In genomic region chr12:4119157-4119761, GRCh38 we compare ENCODE assay signal across 10 cellular contexts.
DNase-seq lines count a peak whose midpoint lies in the region; ATAC-seq, FAIRE-seq and TF ChIP-seq lines count a peak whose summit lies in the region.
"Had no signal": no experiment of that assay in that cellular context is flagged by ENCODE, and none has a peak within 500 bp of the region (broad histone marks: within the 10 kb centered on the region; RNA-seq: fewer than 3 reads in every experiment).

No MANE protein-coding gene starts in this region.

- DNase-seq in T-helper 2 cell treated with Interferon-gamma antibody and Interleukin-4, amounts not matched to agents 5 μg/mL and 100 μg/mL, for 36 hours (ENCODE audit: low spot score), result peak; percentile 77
- DNase-seq in small intestine (peak; percentile 35), NCI-H2227 (lab: John Stamatoyannopoulos, UW; ENCODE audit: unreplicated experiment) (no peak), tibial nerve (ENCODE audit: low spot score in 2 of 2) (no peak), NCI-H2107 treated with DMSO at 0.1 percent for 48 hours (lab: John Stamatoyannopoulos, UW; ENCODE audit: unreplicated experiment) (no peak), psoas muscle (no peak)

- H3K36me3 ChIP-seq in small intestine (ENCODE audit: control insufficient read depth in 2 of 2, insufficient read depth in 2 of 2, low read length in 2 of 2) (no peaks in the 10 kb centered on the region), tibial nerve (no peaks in the 10 kb centered on the region), psoas muscle (ENCODE audit: insufficient read depth in 1 of 2, low read depth in 1 of 2) (no peaks in the 10 kb centered on the region)
- H3K36me3 ChIP-seq: SJSA1 had no signal

- H3K27me3 Mint-ChIP-seq in T-helper 2 cell treated with Interferon-gamma antibody and Interleukin-4, amounts not matched to agents 5 μg/mL and 100 μg/mL, for 36 hours (ENCODE audit: low read depth), result no peaks in the 10 kb centered on the region

- TF ChIP-seq POLR2A in tibial nerve (IDR thresholded peaks at IDR 0.05), result no peak

- peak; percentile 70 for ATAC-seq in GM18873 (IDR thresholded peaks at IDR 0.05; ENCODE audit: low FRiP score, unreplicated experiment)
- peak; percentile 69 for ATAC-seq in HG02763 (IDR thresholded peaks at IDR 0.05; ENCODE audit: unreplicated experiment)
- no peak for ATAC-seq in psoas muscle

- peaks cover 59% of the 10 kb centered on the region for H3K4me1 Mint-ChIP-seq in T-helper 2 cell treated with Interferon-gamma antibody and Interleukin-4, amounts not matched to agents 5 μg/mL and 100 μg/mL, for 36 hours (ENCODE audit: low read depth)

- H3K4me3 Mint-ChIP-seq in T-helper 2 cell treated with Interferon-gamma antibody and Interleukin-4, amounts not matched to agents 5 μg/mL and 100 μg/mL, for 36 hours, result peak overlapping the region; percentile 80
- H3K4me3 Mint-ChIP-seq: neural crest cell had no signal

- H3K27me3 ChIP-seq in small intestine (ENCODE audit: control insufficient read depth in 2 of 2, insufficient read depth in 2 of 2, low read length in 2 of 2) (no peaks in the 10 kb centered on the region), tibial nerve (no peaks in the 10 kb centered on the region), psoas muscle (ENCODE audit: insufficient read depth in 3 of 3, low read length in 2 of 3) (peaks cover 0 to 45% (median 4%) of the 10 kb centered on the region in 3 donors)
- H3K27me3 ChIP-seq: SJSA1 had no signal

- TF ChIP-seq CTCF in tibial nerve (IDR thresholded peaks at IDR 0.05) (no peak), psoas muscle (IDR thresholded peaks at IDR 0.05) (no peak)

- H3K4me1 ChIP-seq in small intestine (ENCODE audit: control insufficient read depth in 2 of 2, insufficient read depth in 1 of 2, low read depth in 1 of 2, low read length in 1 of 2) (peaks cover 0 to 5% of the 10 kb centered on the region in 2 donors), tibial nerve (peaks cover 0 to 24% (median 16%) of the 10 kb centered on the region in 4 donors), psoas muscle (no peaks in the 10 kb centered on the region)

- H3K27ac Mint-ChIP-seq in T-helper 2 cell treated with Interferon-gamma antibody and Interleukin-4, amounts not matched to agents 5 μg/mL and 100 μg/mL, for 36 hours, result peak overlapping the region; percentile 89

- no peaks in the 10 kb centered on the region for H3K9me3 Mint-ChIP-seq in T-helper 2 cell treated with Interferon-gamma antibody and Interleukin-4, amounts not matched to agents 5 μg/mL and 100 μg/mL, for 36 hours

- H3K9me3 ChIP-seq in small intestine (ENCODE audit: control insufficient read depth, low read depth) (no peaks in the 10 kb centered on the region), tibial nerve (no peaks in the 10 kb centered on the region), psoas muscle (no peaks in the 10 kb centered on the region)
- H3K9me3 ChIP-seq: SJSA1 had no signal

- intact Hi-C loops in psoas muscle (cut with DNase I), result no loop called here

- no peak for FAIRE-seq in small intestine (lab: Jason Lieb, UNC)

- whole genome bisulfite sequencing in small intestine, 3 donors, result 29 to 57% (median 33%) methylated on average over 7 of the region's 7 CpGs
- WGBS in tibial nerve, 2 donors, result 88 to 91% methylated on average over 7 of the region's 7 CpGs
- 44 to 58% (median 47%) methylated on average over 7 of the region's 7 CpGs for WGBS in psoas muscle, 3 donors

- H3K27ac ChIP-seq in small intestine (ENCODE audit: low read depth in 1 of 2, low read length in 1 of 2) (peak overlapping the region in 1 of 2 donors; percentile 66), tibial nerve (no peak overlapping the region), psoas muscle (no peak overlapping the region)
- H3K27ac ChIP-seq: SJSA1 had no signal

- no peaks in the 10 kb centered on the region for H3K36me3 Mint-ChIP-seq in T-helper 2 cell treated with Interferon-gamma antibody and Interleukin-4, amounts not matched to agents 5 μg/mL and 100 μg/mL, for 36 hours (ENCODE audit: low read depth)

- no peak overlapping the region for H3K4me3 ChIP-seq in small intestine (ENCODE audit: low read depth in 1 of 2, low read length in 2 of 2)
- no peak overlapping the region for H3K4me3 ChIP-seq in tibial nerve
- H3K4me3 ChIP-seq in psoas muscle, result no peak overlapping the region
- H3K4me3 ChIP-seq: SJSA1 had no signal

- no peak for TF ChIP-seq EP300 in tibial nerve (IDR thresholded peaks at IDR 0.05)

Comparison
In these comparisons a context has a peak if more than half of its experiments do, and no peak if none do; other contexts are left out.
1. ATAC-seq: peak in GM18873 (single experiment) and HG02763 (single experiment); none in psoas muscle (0 of 4).
2. DNase-seq: peak in T-helper 2 cell treated with Interferon-gamma antibody and Interleukin-4, amounts not matched to agents 5 μg/mL and 100 μg/mL, for 36 hours (single experiment) and small intestine (single experiment); none in NCI-H2227 (single experiment), tibial nerve (0 of 2), NCI-H2107 treated with DMSO at 0.1 percent for 48 hours (single experiment) and psoas muscle (0 of 2).